In the genomic region with DNA sequence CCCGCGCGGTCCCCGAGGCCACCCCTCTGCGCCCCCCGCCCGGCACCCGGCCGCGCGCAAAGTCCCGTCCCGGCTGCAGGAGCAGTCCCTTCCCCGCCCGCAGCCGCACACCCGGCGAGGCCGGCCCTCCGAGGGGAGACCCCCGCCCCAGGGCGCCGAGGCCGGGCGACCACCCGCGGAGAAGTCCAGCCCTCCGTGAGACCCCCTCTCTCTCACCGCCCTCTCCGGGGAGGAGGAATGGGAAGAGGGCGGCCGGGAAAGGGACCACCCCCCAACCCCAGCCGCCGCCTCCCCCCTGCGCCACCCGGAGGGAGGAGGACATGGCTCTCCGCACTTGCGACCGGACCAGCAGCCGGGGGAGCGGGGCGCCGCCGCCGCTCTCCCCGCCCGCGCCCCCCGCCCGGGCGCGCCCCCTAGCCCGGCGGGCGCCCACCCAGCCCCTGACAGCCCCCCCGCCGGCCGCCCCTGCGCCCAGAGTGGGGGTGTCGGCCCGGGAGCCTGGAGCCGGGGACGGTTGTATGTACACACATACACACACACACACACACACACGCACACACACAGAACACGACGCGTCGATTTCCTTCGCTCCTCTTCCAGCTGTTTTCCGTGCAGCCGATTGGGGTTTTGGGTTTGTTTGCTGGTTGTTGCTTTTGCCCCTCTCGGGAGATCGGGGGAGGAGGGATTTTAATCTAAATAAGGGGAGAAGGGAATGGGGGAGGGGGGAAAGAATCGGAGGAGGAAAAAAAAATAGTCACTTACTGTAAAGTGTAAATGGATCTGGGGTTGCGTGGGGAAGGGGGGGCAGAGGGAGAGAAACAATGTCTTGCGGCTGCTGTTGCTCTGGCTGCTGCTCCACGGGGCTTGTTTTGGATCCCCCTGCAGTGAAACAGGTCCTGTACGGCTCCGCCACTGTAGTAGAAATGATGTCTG, we compare ENCODE assay signal across 8 cellular contexts. TPM values are rescaled to one million over a fixed set of nuclear protein-coding genes. Genes with fewer than 3 reads are reported as not detected.
DNase-seq lines count a peak whose midpoint lies in the region; ATAC-seq and TF ChIP-seq lines count a peak whose summit lies in the region.

A gene (minus strand): TSS at position 925 of the 933 bp plus-strand sequence.

- peak within 1 kb of the TSS; percentile 97 for H3K4me2 ChIP-seq in GM23248 (ENCODE audit: unreplicated experiment)

- in situ Hi-C loops in GM23248 (cut with MboI): loop anchor here (10.0 kb wide), 2 partner anchors 246 to 426 kb away; no protein-coding TSS in a partner anchor

- H3F3A ChIP-seq in GM23248 (ENCODE audit: insufficient read depth): peaks cover 45% of the 10 kb centered on the region

- H3K4me1 Mint-ChIP-seq in CD4-positive, CD25-positive, alpha-beta regulatory T cell: peaks cover 42 to 63% (median 53%) of the 10 kb centered on the region in 4 donors
- peaks cover 46% of the 10 kb centered on the region for H3K4me1 Mint-ChIP-seq in nephron progenitor cell

- no peaks in the 10 kb centered on the region for H3K9me3 ChIP-seq in CD4-positive, CD25-positive, alpha-beta regulatory T cell (ENCODE audit: control insufficient read depth in 2 of 2, low read length in 2 of 2)
- H3K9me3 ChIP-seq in GM23248 (ENCODE audit: low read depth) (no peaks in the 10 kb centered on the region), tibial artery (no peaks in the 10 kb centered on the region)

- peak in 1 of 3 donors; percentile 39 for DNase-seq in CD4-positive, CD25-positive, alpha-beta regulatory T cell
- DNase-seq in GM23248 (peak; percentile 80), OCI-M1 (lab: John Stamatoyannopoulos, UW) (peak; percentile 66), activated gamma-delta T cell (lab: John Stamatoyannopoulos, UW) (peak; percentile 40), foreskin melanocyte (peak; percentile 73), nephron progenitor cell (peak; percentile 69), tibial artery (peak; percentile 73 to 81)

- peaks cover 61% of the 10 kb centered on the region for H3K4me1 ChIP-seq in CD4-positive, CD25-positive, alpha-beta regulatory T cell (ENCODE audit: control insufficient read depth, insufficient read depth, low read length, poor library complexity, severe bottlenecking)
- H3K4me1 ChIP-seq in GM23248 (ENCODE audit: insufficient read depth) (peaks cover 52% of the 10 kb centered on the region), tibial artery (peaks cover 0 to 52% (median 28%) of the 10 kb centered on the region in 4 donors)

- H3K27ac ChIP-seq in CD4-positive, CD25-positive, alpha-beta regulatory T cell (ENCODE audit: insufficient read depth, low read length, poor library complexity, severe bottlenecking): peak within 1 kb of the TSS; percentile 98
- H3K27ac ChIP-seq in GM23248: peak within 1 kb of the TSS; percentile 96
- H3K27ac ChIP-seq in tibial artery: peak within 1 kb of the TSS; percentile 91 to 99

- no peaks in the 10 kb centered on the region for H3K9me2 ChIP-seq in GM23248 (ENCODE audit: insufficient read depth)

- intact Hi-C loops in tibial artery (cut with DNase I; ENCODE audit: low total_unique reads): loop anchor here (5.0 to 10.0 kb wide), 2 partner anchors 216 to 429 kb away; no protein-coding TSS in a partner anchor

- H3K27ac Mint-ChIP-seq in CD4-positive, CD25-positive, alpha-beta regulatory T cell: peak within 1 kb of the TSS; percentile 95 to 98 (median 96)
- H3K27ac Mint-ChIP-seq in nephron progenitor cell: peak within 1 kb of the TSS; percentile 81

- peak in 1 of 2 donors; percentile 33 for ATAC-seq in CD4-positive, CD25-positive, alpha-beta regulatory T cell (ENCODE audit: low read depth in 2 of 2)
- ATAC-seq in HG03520 (IDR thresholded peaks at IDR 0.05; ENCODE audit: unreplicated experiment): no peak

- peak within 1 kb of the TSS; percentile 86 for H3K4me3 ChIP-seq in CD4-positive, CD25-positive, alpha-beta regulatory T cell (ENCODE audit: low read depth, low read length)
- H3K4me3 ChIP-seq in GM23248 (peak within 1 kb of the TSS; percentile 95), tibial artery (peak within 1 kb of the TSS; percentile 69 to 86)

- TF ChIP-seq CTCF in nephron progenitor cell (IDR thresholded peaks at IDR 0.05): no peak
- TF ChIP-seq CTCF in tibial artery (IDR thresholded peaks at IDR 0.05): no peak

- H3K36me3 ChIP-seq in CD4-positive, CD25-positive, alpha-beta regulatory T cell (ENCODE audit: control insufficient read depth, insufficient read depth, low read length): no peaks in the 10 kb centered on the region
- no peaks in the 10 kb centered on the region for H3K36me3 ChIP-seq in GM23248 (ENCODE audit: low read depth)
- no peaks in the 10 kb centered on the region for H3K36me3 ChIP-seq in tibial artery

- WGBS in GM23248 (ENCODE audit: low coverage in 1 of 2, low lambda C conversion rate in 2 of 2, missing lambda C conversion rate in 2 of 2), 2 experiments: 1% methylated on average over 16 to 62 of the region's 79 CpGs

- H4K20me1 ChIP-seq in GM23248 (ENCODE audit: insufficient read depth): no peaks in the 10 kb centered on the region

- H3K36me3 Mint-ChIP-seq in CD4-positive, CD25-positive, alpha-beta regulatory T cell: no peaks in the 10 kb centered on the region
- H3K36me3 Mint-ChIP-seq in nephron progenitor cell (ENCODE audit: low read depth): no peaks in the 10 kb centered on the region

- no peaks in the 10 kb centered on the region for H3K9me3 Mint-ChIP-seq in CD4-positive, CD25-positive, alpha-beta regulatory T cell
- H3K9me3 Mint-ChIP-seq in nephron progenitor cell: no peaks in the 10 kb centered on the region

- peaks cover 42% of the 10 kb centered on the region for H3K79me2 ChIP-seq in GM23248 (ENCODE audit: insufficient read depth)

- peak within 1 kb of the TSS; percentile 97 for H3K9ac ChIP-seq in GM23248

- H2AFZ ChIP-seq in GM23248: peak within 1 kb of the TSS; percentile 68

- H3K27me3 ChIP-seq in CD4-positive, CD25-positive, alpha-beta regulatory T cell (ENCODE audit: control insufficient read depth, insufficient read depth, low read length): no peaks in the 10 kb centered on the region
- H3K27me3 ChIP-seq in GM23248 (replicated peaks; ENCODE audit: insufficient read depth): no peaks in the 10 kb centered on the region
- no peaks in the 10 kb centered on the region for H3K27me3 ChIP-seq in tibial artery

- H3K27me3 Mint-ChIP-seq in CD4-positive, CD25-positive, alpha-beta regulatory T cell: peaks cover 21% of the 10 kb centered on the region
- H3K27me3 Mint-ChIP-seq in nephron progenitor cell (ENCODE audit: low read depth, poor library complexity): peaks cover 16% of the 10 kb centered on the region

- H3K4me3 Mint-ChIP-seq in CD4-positive, CD25-positive, alpha-beta regulatory T cell: peak within 1 kb of the TSS; percentile 94 to 99 (median 98)
- H3K4me3 Mint-ChIP-seq in nephron progenitor cell: peak within 1 kb of the TSS; percentile 94

RNA-seq across cellular contexts. Expression of the gene that starts here (rescaled TPM):
- 191 TPM for total RNA-seq in CD4-positive, CD25-positive, alpha-beta regulatory T cell
- polyA plus RNA-seq in CD4-positive, CD25-positive, alpha-beta regulatory T cell: 10 to 100 TPM; 15.8 to 22.9 (median 18.9) TPM
- 20.1 and 42.2 TPM in 2 replicates for total RNA-seq in GM23248 (2014; rRNA removed; shearing (Covaris generic))
- 14.2 and 15.7 TPM in 2 replicates for polyA plus RNA-seq in GM23248 (2016; fragmentation: Nextera tagmentation; extraction: Ambion mirVana)
